Comparison of ENCODE assay signal across 8 cellular contexts in genomic region chr6:90403489-90404381, GRCh38.
A peak's percentile ranks its signal among the peaks of the same experiment; 100 is the strongest.
DNase-seq lines count a peak whose midpoint lies in the region; FAIRE-seq and TF ChIP-seq lines count a peak whose summit lies in the region.
"Had no signal": no experiment of that assay in that cellular context is flagged by ENCODE, and none has a peak within 500 bp of the region (broad histone marks: within the 10 kb centered on the region; RNA-seq: fewer than 3 reads in every experiment).

No MANE protein-coding gene starts in this region.

- 53% methylated on average over 18 of the region's 18 CpGs for WGBS in HUES64
- 67% methylated on average over 18 of the region's 18 CpGs for WGBS in SK-N-SH (ENCODE audit: low lambda C conversion rate)
- 38 to 51% (median 48%) methylated on average over 18 of the region's 18 CpGs for WGBS in stomach, 5 donors

- H3K9ac ChIP-seq in HUES64 (ENCODE audit: low read depth, low read length) (peak overlapping the region; percentile 3; the same call in 1 of the 2 replicates), SK-N-SH (no peak overlapping the region)

- peak overlapping the region; percentile 12 for H3K4me3 Mint-ChIP-seq in progenitor cell of endocrine pancreas (ENCODE audit: low read depth)

- no peaks in the 10 kb centered on the region for H3K36me3 Mint-ChIP-seq in progenitor cell of endocrine pancreas (ENCODE audit: insufficient read depth)

- H3K36me3 ChIP-seq in HUES64 (ENCODE audit: insufficient read depth, low read length) (no peaks in the 10 kb centered on the region), SK-N-SH (replicated peaks in 1 of 2; ENCODE audit: control insufficient read depth in 1 of 2, insufficient read depth in 2 of 2, low read length in 1 of 2) (no peaks in the 10 kb centered on the region), stomach (no peaks in the 10 kb centered on the region)

- peak overlapping the region; percentile 79 for H3K27ac Mint-ChIP-seq in progenitor cell of endocrine pancreas

- TF ChIP-seq POLR2A in stomach (IDR thresholded peaks at IDR 0.05) = no peak

- no peak for TF ChIP-seq EP300 in SK-N-SH (IDR thresholded peaks at IDR 0.05; ENCODE audit: borderline replicate concordance in 1 of 2, low read depth in 1 of 2, low read length in 1 of 2)
- no peak for TF ChIP-seq EP300 in stomach (IDR thresholded peaks at IDR 0.05)

- H3K9me3 ChIP-seq in HUES64 (ENCODE audit: insufficient read depth, low read depth, low read length) (no peaks in the 10 kb centered on the region), SK-N-SH (no peaks in the 10 kb centered on the region), stomach (no peaks in the 10 kb centered on the region)

- no peaks in the 10 kb centered on the region for H3K27me3 ChIP-seq in HUES64 (ENCODE audit: insufficient read depth, low read length)
- no peaks in the 10 kb centered on the region for H3K27me3 ChIP-seq in SK-N-SH (ENCODE audit: insufficient read depth)
- peaks cover 0 to 39% (median 0%) of the 10 kb centered on the region in 3 donors for H3K27me3 ChIP-seq in stomach

- H3K4me3 ChIP-seq in HUES64 (ENCODE audit: low read length) = no peak overlapping the region
- H3K4me3 ChIP-seq in SK-N-SH (ENCODE audit: low read depth in 2 of 2, low read length in 1 of 2) = no peak overlapping the region
- no peak overlapping the region for H3K4me3 ChIP-seq in stomach

- peaks cover 32% of the 10 kb centered on the region for H3K27me3 Mint-ChIP-seq in progenitor cell of endocrine pancreas

- TF ChIP-seq RAD21 in SK-N-SH (IDR thresholded peaks at IDR 0.05; ENCODE audit: low read length) = no peak; the same call in 1 of the 2 replicates

- H3K9me2 ChIP-seq in SK-N-SH = no peaks in the 10 kb centered on the region

- intact Hi-C loops in stomach (cut with DNase I; ENCODE audit: low total_unique reads) = no loop called here

- H2AFZ ChIP-seq in SK-N-SH (ENCODE audit: low read depth) = no peak overlapping the region

- DNase-seq in SK-N-SH (peak; percentile 73), fibroblast of the conjunctiva (ENCODE audit: low read depth) (peak; percentile 51), progenitor cell of endocrine pancreas (ENCODE audit: low spot score, unreplicated experiment) (no peak), GM19239 (ENCODE audit: insufficient read length, low spot score) (no peak), stomach (no peak), NCI-H146 (lab: John Stamatoyannopoulos, UW) (no peak)
- DNase-seq: NCI-H82 had no signal

- no peaks in the 10 kb centered on the region for H4K20me1 ChIP-seq in SK-N-SH (ENCODE audit: insufficient read depth)

- peaks cover 9% of the 10 kb centered on the region for H3K4me1 Mint-ChIP-seq in progenitor cell of endocrine pancreas (ENCODE audit: low read depth)

- H3K9me3 Mint-ChIP-seq in progenitor cell of endocrine pancreas (ENCODE audit: low read depth) = peaks cover 8% of the 10 kb centered on the region

- FAIRE-seq in GM19239 (lab: Jason Lieb, UNC) = no peak

- H3K4me2 ChIP-seq in SK-N-SH = no peak overlapping the region

- H3F3A ChIP-seq in SK-N-SH (replicated peaks; ENCODE audit: insufficient read depth) = no peaks in the 10 kb centered on the region

- H3K4me1 ChIP-seq in HUES64 (ENCODE audit: insufficient read depth, low read length) = peaks cover 26% of the 10 kb centered on the region
- H3K4me1 ChIP-seq in SK-N-SH (ENCODE audit: control insufficient read depth in 1 of 2, insufficient read depth in 2 of 2, low read depth in 1 of 2, low read length in 1 of 2) = peaks cover 0 to 11% of the 10 kb centered on the region in 2 experiments; a peak in 2 of 4 replicates
- no peaks in the 10 kb centered on the region for H3K4me1 ChIP-seq in stomach

- no peak for TF ChIP-seq CTCF in SK-N-SH (IDR thresholded peaks at IDR 0.05)
- no peak for TF ChIP-seq CTCF in progenitor cell of endocrine pancreas (IDR thresholded peaks at IDR 0.05; ENCODE audit: unreplicated experiment)
- TF ChIP-seq CTCF in stomach (IDR thresholded peaks at IDR 0.05) = no peak

- H3K27ac ChIP-seq in HUES64 (ENCODE audit: low read depth, low read length) (no peak overlapping the region), SK-N-SH (ENCODE audit: low read depth in 2 of 2, low read length in 1 of 2) (peak overlapping the region in 1 of 2 experiments; percentile 43; a peak in 1 of 4 replicates), stomach (no peak overlapping the region)

- POLR2A ChIA-PET in SK-N-SH (lab: Yijun Ruan, JAX) = interaction anchor here (0.9 to 1.0 kb wide), 2 partner anchors 9 to 37 kb away, joined by 4 to 7 read pairs; no protein-coding TSS in a partner anchor

- CTCF ChIA-PET in SK-N-SH (lab: Yijun Ruan, JAX) = interaction anchor here (0.9 to 3.3 kb wide), 7 partner anchors 11 to 108 kb away, joined by 3 to 19 read pairs (median 3); no protein-coding TSS in a partner anchor

- H3K79me2 ChIP-seq in SK-N-SH (ENCODE audit: insufficient read depth) = no peaks in the 10 kb centered on the region

TF ChIP-seq in SK-N-SH, 30 proteins besides CTCF, POLR2A, EP300 and RAD21:
- TF ChIP-seq RCOR1 (IDR thresholded peaks at IDR 0.05; ENCODE audit: low read length) (peak; percentile 63; the same call in 1 of the 2 replicates), SMC3 (IDR thresholded peaks at IDR 0.05; ENCODE audit: low read depth, low read length) (no peak), GATA2 (CRISPR knock-in tag; IDR thresholded peaks at IDR 0.05) (peak; percentile 66), FOXJ3 (CRISPR knock-in tag; IDR thresholded peaks at IDR 0.05) (0 out of 2 replicates have a peak, but pooled peaks have one; percentile 16)
- TF ChIP-seq, protein P1, sequence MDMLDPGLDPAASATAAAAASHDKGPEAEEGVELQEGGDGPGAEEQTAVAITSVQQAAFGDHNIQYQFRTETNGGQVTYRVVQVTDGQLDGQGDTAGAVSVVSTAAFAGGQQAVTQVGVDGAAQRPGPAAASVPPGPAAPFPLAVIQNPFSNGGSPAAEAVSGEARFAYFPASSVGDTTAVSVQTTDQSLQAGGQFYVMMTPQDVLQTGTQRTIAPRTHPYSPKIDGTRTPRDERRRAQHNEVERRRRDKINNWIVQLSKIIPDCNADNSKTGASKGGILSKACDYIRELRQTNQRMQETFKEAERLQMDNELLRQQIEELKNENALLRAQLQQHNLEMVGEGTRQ (IDR thresholded peaks at IDR 0.05; ENCODE audit: borderline replicate concordance, low read depth, low read length) = no peak

Comparison
In these comparisons a context has a peak if more than half of its experiments do, and no peak if none do; other contexts are left out.
1. DNase-seq: peak in SK-N-SH (single experiment) and fibroblast of the conjunctiva (single experiment); none in progenitor cell of endocrine pancreas (single experiment), GM19239 (single experiment), stomach (single experiment) and NCI-H146 (single experiment).